In the genomic region with DNA sequence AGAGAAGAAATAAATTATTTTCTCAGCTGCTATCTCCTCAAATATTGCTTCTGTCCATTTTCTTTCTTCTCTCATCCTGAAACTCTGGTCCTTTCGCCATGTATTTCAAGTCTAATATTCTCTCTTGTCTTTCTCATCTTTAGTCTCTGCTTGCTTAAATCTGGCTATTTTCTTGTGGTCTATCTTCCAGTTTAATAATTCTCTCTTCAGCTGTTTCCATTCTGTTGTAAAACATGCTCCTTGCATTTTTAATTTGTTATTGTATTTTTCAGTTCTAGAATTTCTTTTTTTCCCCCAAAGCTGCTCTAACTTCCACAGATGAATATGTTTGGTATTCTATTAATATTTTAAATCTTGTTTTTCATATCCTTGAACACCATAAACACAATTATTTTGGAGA, we compare ENCODE assay signal across 25 cellular contexts.
"Had no signal": no experiment of that assay in that cellular context is flagged by ENCODE, and none has a peak within 500 bp of the region (broad histone marks: within the 10 kb centered on the region; RNA-seq: fewer than 3 reads in every experiment).

No MANE protein-coding gene starts in this region.

- H3K4me1 ChIP-seq: adrenal gland, breast epithelium, SJSA1 had no signal

- H3K4me3 Mint-ChIP-seq: activated CD4-positive, alpha-beta memory T cell treated with anti-CD3 and anti-CD28 coated beads, Interleukin-2, amount 10 ng/mL, durations not matched to agents 7 days and 5 days; activated CD4-positive, alpha-beta T cell treated with anti-CD3 and anti-CD28 coated beads for 36 hours; activated naive CD8-positive, alpha-beta T cell treated with anti-CD3 and anti-CD28 coated beads, Interleukin-2, amount 10 ng/mL, durations not matched to agents 7 days and 5 days; activated T-cell treated with anti-CD3 and anti-CD28 coated beads, Interleukin-2, amount 50 U/mL, for 72 hours; T-helper 17 cell had no signal

- H3K27me3 ChIP-seq: adrenal gland, breast epithelium, SJSA1 had no signal

- DNase-seq: activated CD4-positive, alpha-beta memory T cell treated with anti-CD3 and anti-CD28 coated beads, Interleukin-2, amount 10 ng/mL, durations not matched to agents 7 days and 5 days; activated CD4-positive, alpha-beta T cell treated with anti-CD3 and anti-CD28 coated beads for 36 hours; activated CD4-positive, alpha-beta T cell treated with anti-CD3 and anti-CD28 coated beads, Interleukin-2, amount 50 U/mL, for 1 hour; activated CD8-positive, alpha-beta memory T cell treated with anti-CD3 and anti-CD28 coated beads, Interleukin-2, amount 50 U/mL, for 4 hours; activated gamma-delta T cell treated with Interleukin-2 at 50 U/mL for 16 hours; activated naive CD4-positive, alpha-beta T cell treated with anti-CD3 and anti-CD28 coated beads, Interleukin-2, amount 50 U/mL, for 16 hours; activated naive CD8-positive, alpha-beta T cell treated with anti-CD3 and anti-CD28 coated beads, Interleukin-2, amount 10 ng/mL, durations not matched to agents 7 days and 5 days; activated T-cell treated with anti-CD3 and anti-CD28 coated beads, Interleukin-2, amount 50 U/mL, for 72 hours; adrenal gland; aorta; Kasumi-1; NCI-H1105 treated with DMSO at 0.1 percent for 48 hours; NCI-H1436 treated with DMSO at 0.1 percent for 48 hours; NCI-H187; NCI-H2081; NCI-H510A treated with DMSO at 0.1 percent for 48 hours; NCI-H69; NK-92 treated with Interleukin-12 subunit alpha and Interleukin-12 subunit beta, amount 100 ng/mL, for 24 hours; SHP77; T-helper 17 cell; T-helper 9 cell had no signal

- FAIRE-seq: RCC 7860 had no signal

- H3K27ac ChIP-seq: adrenal gland, breast epithelium, SJSA1 had no signal

- H3K36me3 ChIP-seq: adrenal gland, breast epithelium, SJSA1 had no signal

- H3K27ac Mint-ChIP-seq: activated CD4-positive, alpha-beta memory T cell treated with anti-CD3 and anti-CD28 coated beads, Interleukin-2, amount 10 ng/mL, durations not matched to agents 7 days and 5 days; activated CD4-positive, alpha-beta T cell treated with anti-CD3 and anti-CD28 coated beads for 36 hours; activated naive CD8-positive, alpha-beta T cell treated with anti-CD3 and anti-CD28 coated beads, Interleukin-2, amount 10 ng/mL, durations not matched to agents 7 days and 5 days; activated T-cell treated with anti-CD3 and anti-CD28 coated beads, Interleukin-2, amount 50 U/mL, for 72 hours; activated T-helper 2 cell treated with anti-CD3 and anti-CD28 coated beads, Interferon-gamma antibody, Interleukin-2, Interleukin-4, amounts not matched to agents 10 μg/mL and 5 μg/mL and 100 μg/mL, durations not matched to agents 14 hours and 24 hours and 36 hours; T-helper 17 cell had no signal

- H3K4me3 ChIP-seq: adrenal gland, breast epithelium, SJSA1 had no signal

- H3K36me3 Mint-ChIP-seq: activated naive CD8-positive, alpha-beta T cell treated with anti-CD3 and anti-CD28 coated beads, Interleukin-2, amount 10 ng/mL, durations not matched to agents 7 days and 5 days had no signal

- H3K4me1 Mint-ChIP-seq: activated CD4-positive, alpha-beta memory T cell treated with anti-CD3 and anti-CD28 coated beads, Interleukin-2, amount 10 ng/mL, durations not matched to agents 7 days and 5 days; activated CD4-positive, alpha-beta T cell treated with anti-CD3 and anti-CD28 coated beads for 36 hours; activated naive CD8-positive, alpha-beta T cell treated with anti-CD3 and anti-CD28 coated beads, Interleukin-2, amount 10 ng/mL, durations not matched to agents 7 days and 5 days; T-helper 17 cell had no signal

- ATAC-seq: activated CD4-positive, alpha-beta T cell treated with anti-CD3 and anti-CD28 coated beads for 36 hours; activated T-cell treated with anti-CD3 and anti-CD28 coated beads, Interleukin-2, amount 50 U/mL, for 72 hours; T-helper 17 cell had no signal
